In genomic region chr5:77832938-77833337, GRCh38 we compare ENCODE assay signal across 19 cellular contexts.
"Had no signal": no experiment of that assay in that cellular context is flagged by ENCODE, and none has a peak within 500 bp of the region (broad histone marks: within the 10 kb centered on the region; RNA-seq: fewer than 3 reads in every experiment).

No MANE protein-coding gene starts in this region.

- H3K27me3 ChIP-seq: colonic mucosa, neutrophil had no signal

- H3K9me3 Mint-ChIP-seq: naive thymus-derived CD8-positive, alpha-beta T cell; stimulated activated memory B cell treated with anti-CD40 and anti-IgM and Interleukin-4, amounts not matched to agents 10 μg/mL and 1 μg/mL and 100 μg/mL, for 72 hours; stimulated activated naive CD8-positive, alpha-beta T cell treated with anti-CD3 and anti-CD28 coated beads, Interleukin-15, Interleukin-2, amounts not matched to agents 100 ng/mL and 50 ng/mL, for 24 hours had no signal

- H3K27me3 Mint-ChIP-seq: stimulated activated memory B cell treated with anti-CD40 and anti-IgM and Interleukin-4, amounts not matched to agents 10 μg/mL and 1 μg/mL and 100 μg/mL, for 72 hours had no signal

- H3K9me3 ChIP-seq: colonic mucosa, heart left ventricle, mucosa of descending colon, neutrophil, psoas muscle, spleen, transverse colon had no signal

- H3K4me1 Mint-ChIP-seq: stimulated activated memory B cell treated with anti-CD40 and anti-IgM and Interleukin-4, amounts not matched to agents 10 μg/mL and 1 μg/mL and 100 μg/mL, for 72 hours had no signal

- ATAC-seq: heart left ventricle; left lobe of liver; mucosa of descending colon; naive thymus-derived CD8-positive, alpha-beta T cell; psoas muscle; sciatic nerve; stimulated activated memory B cell treated with anti-CD40 and anti-IgM and Interleukin-4, amounts not matched to agents 10 μg/mL and 1 μg/mL and 100 μg/mL, for 72 hours had no signal

- H3K4me3 ChIP-seq: colonic mucosa, heart left ventricle, mucosa of descending colon, psoas muscle, spleen, transverse colon had no signal

- H3K4me3 Mint-ChIP-seq: naive thymus-derived CD8-positive, alpha-beta T cell; stimulated activated memory B cell treated with anti-CD40 and anti-IgM and Interleukin-4, amounts not matched to agents 10 μg/mL and 1 μg/mL and 100 μg/mL, for 72 hours; stimulated activated naive CD8-positive, alpha-beta T cell treated with anti-CD3 and anti-CD28 coated beads, Interleukin-15, Interleukin-2, amounts not matched to agents 100 ng/mL and 50 ng/mL, for 24 hours had no signal

- H3K4me1 ChIP-seq: colonic mucosa, heart left ventricle, psoas muscle, spleen, transverse colon had no signal

- H3K36me3 ChIP-seq: colonic mucosa, heart left ventricle, neutrophil, spleen, transverse colon had no signal

- H3K27ac Mint-ChIP-seq: naive thymus-derived CD8-positive, alpha-beta T cell; stimulated activated memory B cell treated with anti-CD40 and anti-IgM and Interleukin-4, amounts not matched to agents 10 μg/mL and 1 μg/mL and 100 μg/mL, for 72 hours; stimulated activated naive CD8-positive, alpha-beta T cell treated with anti-CD3 and anti-CD28 coated beads, Interleukin-15, Interleukin-2, amounts not matched to agents 100 ng/mL and 50 ng/mL, for 24 hours had no signal

- DNase-seq: colonic mucosa; dermis blood vessel endothelial cell; erythroblast; foreskin melanocyte; heart left ventricle; hippocampal formation; mucosa of descending colon; naive thymus-derived CD8-positive, alpha-beta T cell; psoas muscle; spleen; stimulated activated CD4-positive, alpha-beta T cell treated with anti-CD3 and anti-CD28 coated beads, Interleukin-15, amount 100 ng/mL, for 24 hours; stimulated activated CD4-positive, alpha-beta T cell treated with anti-CD3 and anti-CD28 coated beads, Interleukin-1b, Interleukin-23, amount 100 ng/mL, for 48 hours; stimulated activated CD4-positive, alpha-beta T cell treated with anti-CD3 and anti-CD28 coated beads, Interleukin-4, amount 100 ng/mL, for 24 hours; transverse colon had no signal

- H3K36me3 Mint-ChIP-seq: naive thymus-derived CD8-positive, alpha-beta T cell; stimulated activated memory B cell treated with anti-CD40 and anti-IgM and Interleukin-4, amounts not matched to agents 10 μg/mL and 1 μg/mL and 100 μg/mL, for 72 hours had no signal

- H3K27ac ChIP-seq: colonic mucosa, heart left ventricle, neutrophil, psoas muscle, spleen, transverse colon had no signal
